19 cellular contexts compared by ENCODE assay signal in the genomic region with DNA sequence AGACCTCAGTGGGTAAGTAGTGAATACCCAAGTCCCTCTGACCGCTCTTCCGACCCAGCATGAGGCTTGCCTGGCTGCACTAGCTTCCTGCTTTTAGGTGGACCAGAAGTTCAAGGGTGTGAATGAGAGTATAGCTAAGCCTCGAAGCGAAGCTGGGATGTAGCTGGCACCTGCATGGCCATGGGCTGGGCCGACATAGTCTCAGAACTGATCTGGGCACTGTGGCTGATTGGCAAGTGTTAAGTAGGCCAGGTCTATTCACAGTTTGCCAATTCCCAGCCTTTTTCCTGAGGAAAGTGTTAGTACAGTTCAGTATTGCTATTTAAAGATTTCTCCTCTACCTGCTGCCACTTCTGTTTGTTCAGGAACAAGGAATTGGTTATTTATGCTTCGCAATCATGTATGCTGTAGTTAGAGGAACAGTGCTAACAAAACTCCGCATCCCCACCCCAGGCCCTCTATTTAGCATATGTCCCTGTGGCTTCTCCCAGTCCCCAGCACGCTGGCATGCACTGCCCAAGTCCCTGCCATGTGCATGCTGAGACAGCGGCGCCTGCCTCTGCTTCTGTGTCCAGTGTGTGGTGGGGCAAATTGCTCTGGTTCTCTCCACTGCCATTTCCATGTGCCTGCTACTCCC. TPM values are rescaled to one million over a fixed set of nuclear protein-coding genes. Genes with fewer than 3 reads are reported as not detected.
DNase-seq lines count a peak whose midpoint lies in the region; ATAC-seq, FAIRE-seq and TF ChIP-seq lines count a peak whose summit lies in the region.
"Had no signal": no experiment of that assay in that cellular context is flagged by ENCODE, and none has a peak within 500 bp of the region (broad histone marks: within the 10 kb centered on the region; RNA-seq: fewer than 3 reads in every experiment).

No MANE protein-coding gene starts in this region.

- no peak overlapping the region for H3K4ac ChIP-seq in H1 (replicated peaks; ENCODE audit: insufficient read length, low read depth, low read length)

- no peak overlapping the region for H3K56ac ChIP-seq in H1 (replicated peaks; ENCODE audit: insufficient read length, low read depth, low read length)

- intact Hi-C loops in cardiac septum (cut with DNase I): no loop called here
- intact Hi-C loops in heart left ventricle (cut with DNase I): no loop called here
- intact Hi-C loops in mucosa of descending colon (cut with DNase I, micrococcal nuclease): no loop called here
- intact Hi-C loops in naive thymus-derived CD4-positive, alpha-beta T cell (cut with micrococcal nuclease): no loop called here

- TF ChIP-seq POLR2A in heart left ventricle (IDR thresholded peaks at IDR 0.05): no peak
- TF ChIP-seq POLR2A in H1 (IDR thresholded peaks at IDR 0.05; ENCODE audit: control extremely low read depth in 1 of 2, low read depth in 2 of 2, low read length in 2 of 2): no peak

- TF ChIP-seq EP300 in H1 (IDR thresholded peaks at IDR 0.05; ENCODE audit: borderline replicate concordance in 1 of 2, low read depth in 2 of 2, low read length in 2 of 2): no peak

- H3K4me2 ChIP-seq in H1 (ENCODE audit: insufficient read depth in 1 of 2, low read depth in 2 of 2, low read length in 2 of 2): no peak overlapping the region
- H3K4me2 ChIP-seq: A549, BLaER1 had no signal

- no peak for FAIRE-seq in H1 (lab: Jason Lieb, UNC)
- FAIRE-seq: A549, HTR-8/SVneo had no signal

- no peaks in the 10 kb centered on the region for H3K4me1 Mint-ChIP-seq in naive thymus-derived CD4-positive, alpha-beta T cell
- H3K4me1 Mint-ChIP-seq: CD4-positive, alpha-beta memory T cell had no signal

- H2BK15ac ChIP-seq in H1 (ENCODE audit: low read length): no peak overlapping the region

- no peak overlapping the region for H4K5ac ChIP-seq in H1 (ENCODE audit: insufficient read length, low read depth, low read length)

- no peaks in the 10 kb centered on the region for H3K79me1 ChIP-seq in H1 (ENCODE audit: low read depth, low read length)

- no peak overlapping the region for H3K27ac Mint-ChIP-seq in naive thymus-derived CD4-positive, alpha-beta T cell
- H3K27ac Mint-ChIP-seq: CD14-positive monocyte; CD4-positive, alpha-beta memory T cell; H9 had no signal

- H3K23me2 ChIP-seq in H1 (ENCODE audit: low read depth, low read length): no peaks in the 10 kb centered on the region

- WGBS in heart left ventricle, 4 donors: 93 to 97% (median 96%) methylated on average over 9 to 10 of the region's 10 CpGs
- 93% methylated on average over 10 of the region's 10 CpGs; no CpG with 5 or more reads in 1 of the 2 experiments for WGBS in H1 (ENCODE audit: extremely low coverage in 1 of 2, insufficient coverage in 1 of 2, insufficient read length in 1 of 2, insufficient replicate concordance in 2 of 2, low coverage in 1 of 2, low lambda C conversion rate in 2 of 2, missing lambda C conversion rate in 1 of 2), 2 experiments

- H3K9ac ChIP-seq in H1 (replicated peaks in 1 of 4; ENCODE audit: extremely low read depth in 1 of 4, low read depth in 3 of 4, low read length in 3 of 4): no peak overlapping the region
- H3K9ac ChIP-seq: BLaER1 had no signal

- POLR2A ChIA-PET in H1 (lab: Charles Lee; ENCODE audit: partially characterized antibody): interaction anchor here (1.2 kb wide), 1 partner anchor 27 kb away, joined by 3 read pairs; no protein-coding TSS in a partner anchor
- POLR2A ChIA-PET in naive thymus-derived CD4-positive, alpha-beta T cell (lab: Charles Lee): no interaction called here

- no peaks in the 10 kb centered on the region for H3K9me3 Mint-ChIP-seq in naive thymus-derived CD4-positive, alpha-beta T cell
- H3K9me3 Mint-ChIP-seq: CD14-positive monocyte; CD4-positive, alpha-beta memory T cell; H9 had no signal

- H3K4me1 ChIP-seq in heart left ventricle (peaks cover 0 to 3% (median 0%) of the 10 kb centered on the region in 12 donors), H1 (replicated peaks in 1 of 4; ENCODE audit: control insufficient read depth in 3 of 4, insufficient read depth in 4 of 4, low read length in 3 of 4) (no peaks in the 10 kb centered on the region), mucosa of descending colon (ENCODE audit: low read depth) (peaks cover 6% of the 10 kb centered on the region)
- H3K4me1 ChIP-seq in naive thymus-derived CD4-positive, alpha-beta T cell (ENCODE audit: control insufficient read depth in 2 of 2, insufficient read depth in 2 of 2, low read length in 2 of 2): no peaks in the 10 kb centered on the region
- H3K4me1 ChIP-seq: A549, BLaER1 had no signal

- CTCF ChIA-PET in H1 (lab: Charles Lee; ENCODE audit: partially characterized antibody): interaction anchor here (0.8 to 1.5 kb wide), 6 partner anchors 8 to 304 kb away, joined by 4 to 10 read pairs (median 4); no protein-coding TSS in a partner anchor
- CTCF ChIA-PET in naive thymus-derived CD4-positive, alpha-beta T cell (lab: Charles Lee): no interaction called here

- H3K79me2 ChIP-seq in H1 (ENCODE audit: control insufficient read depth in 1 of 2, insufficient read depth in 2 of 2, low read length in 2 of 2): no peaks in the 10 kb centered on the region

- no peak overlapping the region for H3K23ac ChIP-seq in H1 (ENCODE audit: insufficient read length)

- H3K9me3 ChIP-seq in heart left ventricle (no peaks in the 10 kb centered on the region), H1 (ENCODE audit: insufficient read depth in 2 of 2, low read depth in 1 of 2, low read length in 1 of 2) (no peaks in the 10 kb centered on the region), mucosa of descending colon (no peaks in the 10 kb centered on the region)
- no peaks in the 10 kb centered on the region for H3K9me3 ChIP-seq in naive thymus-derived CD4-positive, alpha-beta T cell (ENCODE audit: control insufficient read depth in 2 of 3, low read length in 3 of 3)
- H3K9me3 ChIP-seq: A549, BLaER1 had no signal

- H3K27ac ChIP-seq in heart left ventricle (no peak overlapping the region), H1 (ENCODE audit: low read depth, low read length) (no peak overlapping the region)
- no peak overlapping the region for H3K27ac ChIP-seq in naive thymus-derived CD4-positive, alpha-beta T cell (ENCODE audit: low read depth, low read length)
- H3K27ac ChIP-seq: 22Rv1, A549, BLaER1 had no signal

- TF ChIP-seq CTCF in heart left ventricle (IDR thresholded peaks at IDR 0.05) (no peak), H1 (IDR thresholded peaks at IDR 0.05; ENCODE audit: control extremely low read depth in 1 of 3, insufficient read depth in 1 of 3, low read depth in 1 of 3, low read length in 3 of 3) (no peak), mucosa of descending colon (IDR thresholded peaks at IDR 0.05) (no peak)

- H3K27me3 ChIP-seq in heart left ventricle (no peaks in the 10 kb centered on the region), H1 (replicated peaks in 1 of 4; ENCODE audit: control insufficient read depth in 3 of 4, extremely low read depth in 1 of 4, insufficient read depth in 3 of 4, low read length in 3 of 4) (no peaks in the 10 kb centered on the region)
- H3K27me3 ChIP-seq in naive thymus-derived CD4-positive, alpha-beta T cell (ENCODE audit: control insufficient read depth in 2 of 2, insufficient read depth in 2 of 2, low read length in 2 of 2): no peaks in the 10 kb centered on the region
- H3K27me3 ChIP-seq: BLaER1 had no signal

- TF ChIP-seq RAD21 in H1 (IDR thresholded peaks at IDR 0.05 in 1 of 2, conservative IDR thresholded peaks at IDR 0.05 in 1 of 2; ENCODE audit: low read depth in 2 of 2, low read length in 2 of 2): no peak

- H2AK5ac ChIP-seq in H1 (ENCODE audit: low read depth, low read length): no peak overlapping the region

- H2BK12ac ChIP-seq in H1 (ENCODE audit: low read depth, low read length): no peak overlapping the region

- no peak overlapping the region for H3K18ac ChIP-seq in H1 (ENCODE audit: extremely low read depth, low read length)

- DNase-seq in cardiac septum (ENCODE audit: low spot score) (peak; percentile 68), heart left ventricle (no peak), H1 (ENCODE audit: low read depth in 1 of 2, low spot score in 2 of 2) (no peak), mucosa of descending colon (no peak), AG20443 (ENCODE audit: low spot score) (no peak)
- no peak for DNase-seq in naive thymus-derived CD4-positive, alpha-beta T cell
- DNase-seq: CD4-positive, alpha-beta memory T cell; DMS153; DMS79; GF-D8; GOT3; H9 had no signal

- H4K91ac ChIP-seq in H1 (replicated peaks; ENCODE audit: insufficient read length, low read length): no peak overlapping the region

- H3K14ac ChIP-seq in H1 (ENCODE audit: insufficient read length): no peak overlapping the region

- H2BK20ac ChIP-seq in H1 (ENCODE audit: low read length): no peak overlapping the region

- peaks cover 0 to 1% of the 10 kb centered on the region in 2 experiments for H4K20me1 ChIP-seq in H1 (replicated peaks in 1 of 2; ENCODE audit: control insufficient read depth in 1 of 2, insufficient read depth in 2 of 2, low read length in 2 of 2)
- H4K20me1 ChIP-seq: BLaER1 had no signal

- H3K4me3 Mint-ChIP-seq in naive thymus-derived CD4-positive, alpha-beta T cell: no peak overlapping the region
- H3K4me3 Mint-ChIP-seq: CD14-positive monocyte; CD4-positive, alpha-beta memory T cell; H9 had no signal

- no peaks in the 10 kb centered on the region for H3K36me3 Mint-ChIP-seq in naive thymus-derived CD4-positive, alpha-beta T cell
- H3K36me3 Mint-ChIP-seq: CD4-positive, alpha-beta memory T cell had no signal

- no peak overlapping the region for H2BK120ac ChIP-seq in H1 (replicated peaks; ENCODE audit: low read depth, low read length)

- H3K36me3 ChIP-seq in heart left ventricle: peaks cover 0 to 7% (median 0%) of the 10 kb centered on the region in 9 donors
- 0 out of 8 replicates have a peak, but pooled peaks cover 0 to 2% (median 0%) of the 10 kb centered on the region in 4 experiments for H3K36me3 ChIP-seq in H1 (ENCODE audit: control insufficient read depth in 2 of 4, insufficient read depth in 4 of 4, low read length in 3 of 4)
- H3K36me3 ChIP-seq in mucosa of descending colon (ENCODE audit: low read depth): no peaks in the 10 kb centered on the region
- H3K36me3 ChIP-seq in naive thymus-derived CD4-positive, alpha-beta T cell (ENCODE audit: control insufficient read depth in 2 of 3, insufficient read depth in 3 of 3, low read length in 3 of 3): no peaks in the 10 kb centered on the region
- H3K36me3 ChIP-seq: BLaER1 had no signal

- no peak overlapping the region for H2AFZ ChIP-seq in H1 (ENCODE audit: low read length)

- peaks cover 0 to 23% (median 16%) of the 10 kb centered on the region in 5 donors for H3K27me3 Mint-ChIP-seq in naive thymus-derived CD4-positive, alpha-beta T cell

- peak overlapping the region; percentile 74 for H4K8ac ChIP-seq in H1 (ENCODE audit: extremely low read depth, insufficient read depth, low read length)

- no peak for ATAC-seq in heart left ventricle
- peak; percentile 82 for ATAC-seq in mucosa of descending colon
- no peak for ATAC-seq in naive thymus-derived CD4-positive, alpha-beta T cell
- ATAC-seq in GM19463 (IDR thresholded peaks at IDR 0.05; ENCODE audit: unreplicated experiment): no peak
- ATAC-seq: A549 had no signal

- H3K4me3 ChIP-seq in heart left ventricle: no peak overlapping the region
- H3K4me3 ChIP-seq in H1 (ENCODE audit: extremely low read depth in 1 of 4, insufficient read depth in 2 of 4, low read depth in 3 of 4, low read length in 4 of 4): no peak overlapping the region
- no peak overlapping the region for H3K4me3 ChIP-seq in mucosa of descending colon
- H3K4me3 ChIP-seq in naive thymus-derived CD4-positive, alpha-beta T cell (ENCODE audit: low read length): no peak overlapping the region
- H3K4me3 ChIP-seq: A549, BLaER1 had no signal

- H2BK5ac ChIP-seq in H1 (ENCODE audit: low read depth, low read length): no peak overlapping the region

RNA-seq across cellular contexts. Expression of gene SPATA46, which starts 16.3 kb away (rescaled TPM):
- total RNA-seq in cardiac septum (not detected), heart left ventricle (not detected), mucosa of descending colon (not detected)
- polyA plus RNA-seq in heart left ventricle (not detected), H1 (2011; rRNA removed) (not detected in 2 replicates)
- total RNA-seq in H1 (2021; fragmentation: NEBNext Ultra II Directional; extraction: Animal tissue kit (Norgen Biotek cat#: 25700)): not detected in 2 replicates
- not detected for polyA plus RNA-seq in H1 (2011; cell fraction: cytosol; rRNA removed)
- polyA plus RNA-seq in H1 (2011; cell fraction: nucleus; rRNA removed): not detected
- 0.09 to 0.13 TPM in 2 of 4 replicates, not detected in the others for polyA plus RNA-seq in H1 (2012, experiment 1 of 2)
- polyA plus RNA-seq in H1 (2012, experiment 2 of 2): not detected
- not detected for polyA plus RNA-seq in H1 (2013, experiment 1 of 2)
- polyA plus RNA-seq in H1 (2013, experiment 2 of 2): not detected
- not detected in 2 replicates for polyA minus RNA-seq in H1 (2011; rRNA and poly(A)+ RNA removed)
- not detected for polyA minus RNA-seq in H1 (2011; cell fraction: cytosol; rRNA and poly(A)+ RNA removed)
- not detected for polyA minus RNA-seq in H1 (2011; cell fraction: nucleus; rRNA and poly(A)+ RNA removed)
- not detected for total RNA-seq in naive thymus-derived CD4-positive, alpha-beta T cell
- polyA plus RNA-seq in naive thymus-derived CD4-positive, alpha-beta T cell: not detected
- total RNA-seq: CD4-positive, alpha-beta memory T cell; Daoy; H9 had no signal
- polyA plus RNA-seq: A549; CD14-positive monocyte; CD4-positive, alpha-beta memory T cell had no signal

RNA-seq across cellular contexts. Expression of gene C1orf226, which starts 21.2 kb away (rescaled TPM):
- total RNA-seq in cardiac septum (2.0 TPM), heart left ventricle (10 to 100 TPM in 1 of 9 donors, 1 to 10 TPM in 8; 3.5 to 10.8 (median 6.4) TPM), mucosa of descending colon (10 to 100 TPM; 29.1 to 31.2 (median 30.0) TPM)
- polyA plus RNA-seq in heart left ventricle (1 to 10 TPM; 1.6 to 3.1 TPM), H1 (2011; rRNA removed) (8.2 and 9.4 TPM in 2 replicates)
- total RNA-seq in H1 (2021; fragmentation: NEBNext Ultra II Directional; extraction: Animal tissue kit (Norgen Biotek cat#: 25700)): 18.8 and 19.5 TPM in 2 replicates
- polyA plus RNA-seq in H1 (2011; cell fraction: cytosol; rRNA removed): 5.7 TPM
- 17.6 TPM for polyA plus RNA-seq in H1 (2011; cell fraction: nucleus; rRNA removed)
- 9.5 to 13.0 TPM (median 11.5 TPM) in 4 replicates for polyA plus RNA-seq in H1 (2012, experiment 1 of 2)
- polyA plus RNA-seq in H1 (2012, experiment 2 of 2): 14.5 TPM
- polyA plus RNA-seq in H1 (2013, experiment 1 of 2): 6.7 TPM
- 6.6 TPM for polyA plus RNA-seq in H1 (2013, experiment 2 of 2)
- 10.7 and 14.9 TPM in 2 replicates for polyA minus RNA-seq in H1 (2011; rRNA and poly(A)+ RNA removed)
- polyA minus RNA-seq in H1 (2011; cell fraction: cytosol; rRNA and poly(A)+ RNA removed): 7.6 TPM
- polyA minus RNA-seq in H1 (2011; cell fraction: nucleus; rRNA and poly(A)+ RNA removed): 11.2 TPM
- total RNA-seq in naive thymus-derived CD4-positive, alpha-beta T cell: under 1 TPM in 1 of 5 experiments, not detected in 4; 0.24 TPM
- polyA plus RNA-seq in naive thymus-derived CD4-positive, alpha-beta T cell: not detected
- total RNA-seq: CD4-positive, alpha-beta memory T cell had no signal
- polyA plus RNA-seq: CD4-positive, alpha-beta memory T cell had no signal

RNA-seq across cellular contexts. Expression of gene SH2D1B, which starts 51.6 kb away (rescaled TPM):
- total RNA-seq in cardiac septum (not detected), heart left ventricle (1 to 10 TPM in 1 of 9 donors, under 1 TPM in 2, not detected in 6; 0.16 to 1.1 (median 0.54) TPM), mucosa of descending colon (1 to 10 TPM in 2 of 3 donors, under 1 TPM in 1; 0.93 to 1.3 (median 1.0) TPM)
- polyA plus RNA-seq in heart left ventricle (under 1 TPM in 1 of 2 donors, not detected in 1; 0.11 TPM), H1 (2011; rRNA removed) (not detected in 2 replicates)
- not detected in 2 replicates for total RNA-seq in H1 (2021; fragmentation: NEBNext Ultra II Directional; extraction: Animal tissue kit (Norgen Biotek cat#: 25700))
- polyA plus RNA-seq in H1 (2011; cell fraction: cytosol; rRNA removed): not detected
- polyA plus RNA-seq in H1 (2011; cell fraction: nucleus; rRNA removed): not detected
- polyA plus RNA-seq in H1 (2012, experiment 1 of 2): not detected in 4 replicates
- polyA plus RNA-seq in H1 (2012, experiment 2 of 2): not detected
- not detected for polyA plus RNA-seq in H1 (2013, experiment 1 of 2)
- not detected for polyA plus RNA-seq in H1 (2013, experiment 2 of 2)
- polyA minus RNA-seq in H1 (2011; rRNA and poly(A)+ RNA removed): not detected in 2 replicates
- polyA minus RNA-seq in H1 (2011; cell fraction: cytosol; rRNA and poly(A)+ RNA removed): not detected
- not detected for polyA minus RNA-seq in H1 (2011; cell fraction: nucleus; rRNA and poly(A)+ RNA removed)
- total RNA-seq in naive thymus-derived CD4-positive, alpha-beta T cell: 10 to 100 TPM in 1 of 5 experiments, 1 to 10 TPM in 1, not detected in 3; 3.1 to 16.9 TPM
- polyA plus RNA-seq in naive thymus-derived CD4-positive, alpha-beta T cell: under 1 TPM; 0.22 to 0.31 TPM
- total RNA-seq: CD4-positive, alpha-beta memory T cell; H9 had no signal
